14 cellular contexts compared by ENCODE assay signal in the genomic region with DNA sequence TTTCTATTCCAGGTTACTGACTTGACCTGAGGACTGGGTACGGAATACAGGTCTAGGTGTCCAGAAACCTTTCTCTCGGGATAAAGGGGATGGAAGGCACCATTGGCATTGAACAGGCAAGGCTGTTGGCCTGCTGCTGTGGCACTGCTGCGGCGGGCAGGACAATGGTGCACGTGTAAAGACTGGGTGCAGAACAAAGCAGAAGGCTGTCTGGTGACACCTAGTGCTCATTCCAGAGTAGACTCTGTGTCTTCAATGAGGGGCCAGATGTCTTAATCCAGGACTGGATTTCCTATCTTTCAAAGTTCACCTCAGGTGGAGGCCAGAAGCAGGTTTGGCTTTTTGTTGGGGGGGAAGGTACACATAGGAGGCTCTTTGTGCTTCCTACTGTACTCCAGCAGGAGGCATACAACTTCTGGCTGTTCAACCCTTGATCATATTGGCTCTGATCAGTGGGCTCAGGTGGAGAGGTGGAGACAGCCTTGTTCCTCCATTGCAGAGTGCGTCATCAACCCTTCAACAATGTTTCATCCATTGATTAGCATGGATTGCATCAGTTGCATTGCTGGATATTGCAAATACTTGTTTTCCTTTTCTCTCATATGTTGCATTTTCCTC. TPM values are rescaled to one million over a fixed set of nuclear protein-coding genes. Genes with fewer than 3 reads are reported as not detected.
A peak's percentile ranks its signal among the peaks of the same experiment; 100 is the strongest.
DNase-seq lines count a peak whose midpoint lies in the region; ATAC-seq, FAIRE-seq and TF ChIP-seq lines count a peak whose summit lies in the region.
"Not testable (repeated sequence)": the region's sequence is repeated elsewhere in the genome, so short reads cannot be mapped to it uniquely, and the experiment has no call there.
"Had no signal": no experiment of that assay in that cellular context is flagged by ENCODE, and none has a peak within 500 bp of the region (broad histone marks: within the 10 kb centered on the region; RNA-seq: fewer than 3 reads in every experiment).

No MANE protein-coding gene starts in this region.

- H3K36me3 ChIP-seq in DND-41 (ENCODE audit: insufficient read depth, low read length); GM12878 (ENCODE audit: control insufficient read depth in 2 of 2, insufficient read depth in 2 of 2, low read length in 1 of 2); HepG2 (replicated peaks in 1 of 2; ENCODE audit: control insufficient read depth in 1 of 2, insufficient read depth in 2 of 2, low read length in 2 of 2): not testable (repeated sequence)

- H3K27me3 ChIP-seq in DND-41 (ENCODE audit: insufficient read depth, low read length, poor library complexity); GM12878 (replicated peaks in 1 of 2; ENCODE audit: control insufficient read depth in 2 of 2, insufficient read depth in 2 of 2, low read length in 1 of 2); HepG2 (ENCODE audit: control insufficient read depth in 1 of 2, insufficient read depth in 2 of 2, low read length in 2 of 2): not testable (repeated sequence)

- not testable (repeated sequence) for H3K9me3 Mint-ChIP-seq in activated B cell treated with CpG ODN at 0.5 μM for 24 hours; stimulated activated naive CD8-positive, alpha-beta T cell treated with anti-CD3 and anti-CD28 coated beads, Interleukin-15, amount 100 ng/mL, for 72 hours

- DNase-seq in DND-41; GM19239 (ENCODE audit: insufficient read length, low spot score); activated B cell treated with CpG ODN at 0.5 μM for 24 hours; GM12878 (ENCODE audit: low read depth, low spot score); HepG2 (ENCODE audit: low spot score); stimulated activated naive CD8-positive, alpha-beta T cell treated with anti-CD3 and anti-CD28 coated beads, Interleukin-15, amount 100 ng/mL, for 72 hours: not testable (repeated sequence)

- H3K4me1 ChIP-seq in DND-41 (ENCODE audit: insufficient read depth, low read length); GM12878 (ENCODE audit: control insufficient read depth, insufficient read depth, low read length); HepG2 (ENCODE audit: insufficient read depth, low read length): not testable (repeated sequence)

- H3K4me3 ChIP-seq in DND-41 (ENCODE audit: low read depth in 1 of 2, low read length in 2 of 2); GM12878; HepG2 (replicated peaks in 1 of 3; ENCODE audit: insufficient read depth in 1 of 3, low read depth in 2 of 3, low read length in 3 of 3): not testable (repeated sequence)

- not testable (repeated sequence) for TF ChIP-seq POLR2A in GM12878 (IDR thresholded peaks at IDR 0.05; ENCODE audit: low read depth, low read length); HepG2 (IDR thresholded peaks at IDR 0.05; ENCODE audit: insufficient read depth in 1 of 2, low read depth in 2 of 2, low read length in 2 of 2)

- not testable (repeated sequence) for H3K4me1 Mint-ChIP-seq in activated B cell treated with CpG ODN at 0.5 μM for 24 hours; stimulated activated naive CD8-positive, alpha-beta T cell treated with anti-CD3 and anti-CD28 coated beads, Interleukin-15, amount 100 ng/mL, for 72 hours

- RAD21 ChIA-PET in GM12878 (lab: Charles Lee; ENCODE audit: unreplicated experiment): not testable (repeated sequence)

- TF ChIP-seq CTCF in DND-41 (IDR thresholded peaks at IDR 0.05; ENCODE audit: borderline replicate concordance, extremely low read depth, low read length, poor library complexity, severe bottlenecking); activated B cell treated with CpG ODN at 0.5 μM for 24 hours (IDR thresholded peaks at IDR 0.05); GM12878 (IDR thresholded peaks at IDR 0.05 in 2 of 3, conservative IDR thresholded peaks at IDR 0.05 in 1 of 3; ENCODE audit: control insufficient read depth in 2 of 3, extremely low read depth in 1 of 3, insufficient read depth in 1 of 3, low read depth in 3 of 3, low read length in 3 of 3); HepG2 (CRISPR knock-in tag; IDR thresholded peaks at IDR 0.05): not testable (repeated sequence)

- not testable (repeated sequence) for H3K9ac ChIP-seq in DND-41 (ENCODE audit: low read depth, low read length); GM12878 (ENCODE audit: control insufficient read depth, insufficient read depth, low read length); HepG2 (ENCODE audit: insufficient read depth, low read depth, low read length)

- 5% methylated on average over 2 of the region's 6 CpGs for WGBS in GM12878 (ENCODE audit: insufficient coverage, insufficient replicate concordance, low lambda C conversion rate, missing lambda C conversion rate)
- no CpG with 5 or more reads among the region's 6 CpGs for WGBS in HepG2 (ENCODE audit: low lambda C conversion rate)

- not testable (repeated sequence) for H3K27ac Mint-ChIP-seq in activated B cell treated with CpG ODN at 0.5 μM for 24 hours; stimulated activated naive CD8-positive, alpha-beta T cell treated with anti-CD3 and anti-CD28 coated beads, Interleukin-15, amount 100 ng/mL, for 72 hours

- POLR2A ChIA-PET in activated B cell treated with CpG ODN at 0.5 μM for 24 hours (lab: Charles Lee); GM12878 (lab: Charles Lee); HepG2 (lab: Yijun Ruan, JAX): not testable (repeated sequence)

- intact Hi-C loops in activated B cell treated with CpG ODN at 0.5 μM for 24 hours (cut with micrococcal nuclease); GM12878 (cut with micrococcal nuclease; ENCODE audit: unreplicated experiment); HepG2 (cut with micrococcal nuclease; ENCODE audit: unreplicated experiment): not testable (repeated sequence)

- CTCF ChIA-PET in activated B cell treated with CpG ODN at 0.5 μM for 24 hours (lab: Charles Lee); GM12878 (lab: Yijun Ruan, JAX); HepG2 (lab: Yijun Ruan, JAX; ENCODE audit: low intra/inter-chr PET ratio, low total read pairs): not testable (repeated sequence)

- not testable (repeated sequence) for H3K36me3 Mint-ChIP-seq in activated B cell treated with CpG ODN at 0.5 μM for 24 hours (ENCODE audit: low read depth)

- H3K9me3 ChIP-seq in DND-41 (ENCODE audit: insufficient read depth, low read length, severe bottlenecking); GM12878 (replicated peaks; ENCODE audit: control insufficient read depth, insufficient read depth, low read length); HepG2 (ENCODE audit: low read length): not testable (repeated sequence)

- ATAC-seq in DND-41 (ENCODE audit: insufficient read depth, low read depth) (peak; percentile 58; the same call in 2 of the 3 replicates), HG03342 (IDR thresholded peaks at IDR 0.05; ENCODE audit: unreplicated experiment) (peak; percentile 58), activated B cell treated with CpG ODN at 0.5 μM for 24 hours (ENCODE audit: low read depth) (peak; percentile 37), GM12878 (peak; percentile 81), esophagus mucosa (peak; percentile 48), HepG2 (peak; percentile 83)
- peak; percentile 59 for ATAC-seq in stimulated activated naive CD8-positive, alpha-beta T cell treated with anti-CD3 and anti-CD28 coated beads, Interleukin-15, amount 100 ng/mL, for 72 hours

- H4K20me1 ChIP-seq in DND-41 (ENCODE audit: insufficient read depth, low read length); GM12878 (ENCODE audit: control insufficient read depth, insufficient read depth); HepG2 (ENCODE audit: insufficient read depth, low read length): not testable (repeated sequence)

- H3K4me3 Mint-ChIP-seq in activated B cell treated with CpG ODN at 0.5 μM for 24 hours; stimulated activated naive CD8-positive, alpha-beta T cell treated with anti-CD3 and anti-CD28 coated beads, Interleukin-15, amount 100 ng/mL, for 72 hours: not testable (repeated sequence)

- H3K79me2 ChIP-seq in DND-41 (ENCODE audit: insufficient read depth, low read length); GM12878 (ENCODE audit: control insufficient read depth, insufficient read depth, low read length); HepG2 (ENCODE audit: insufficient read depth, low read length): not testable (repeated sequence)

- H3K4me2 ChIP-seq in DND-41 (ENCODE audit: insufficient read depth, low read length); GM12878 (ENCODE audit: control insufficient read depth, insufficient read depth); HepG2 (ENCODE audit: low read depth, low read length): not testable (repeated sequence)

- SMC1A ChIA-PET in GM12878 (lab: Charles Lee; ENCODE audit: uncharacterized antibody, unreplicated experiment): not testable (repeated sequence)

- in situ Hi-C loops in GM12878 (cut with MboI); HepG2 (cut with HindIII; ENCODE audit: extremely low pct_ligation_motif_present, low pct_unique_long_range_greater_than_20kb): not testable (repeated sequence)

- not testable (repeated sequence) for H2AFZ ChIP-seq in DND-41 (ENCODE audit: low read depth, low read length); GM12878 (ENCODE audit: control insufficient read depth, low read depth, low read length); HepG2 (ENCODE audit: low read length)

- not testable (repeated sequence) for TF ChIP-seq RAD21 in GM12878 (IDR thresholded peaks at IDR 0.05; ENCODE audit: insufficient read depth, low read depth, low read length); HepG2 (CRISPR knock-in tag; IDR thresholded peaks at IDR 0.05)

- FAIRE-seq in GM19239 (lab: Jason Lieb, UNC) (peak; percentile 91), GM12878 (lab: Jason Lieb, UNC) (peak; percentile 13), HepG2 (lab: Jason Lieb, UNC) (peak; percentile 92)

- H3K27me3 Mint-ChIP-seq in activated B cell treated with CpG ODN at 0.5 μM for 24 hours; stimulated activated naive CD8-positive, alpha-beta T cell treated with anti-CD3 and anti-CD28 coated beads, Interleukin-15, amount 100 ng/mL, for 72 hours: not testable (repeated sequence)

- TF ChIP-seq EP300 in GM12878 (IDR thresholded peaks at IDR 0.05; ENCODE audit: borderline replicate concordance in 1 of 2, control insufficient read depth in 1 of 2, low read depth in 2 of 2, low read length in 2 of 2); HepG2 (IDR thresholded peaks at IDR 0.05; ENCODE audit: low read depth in 2 of 2, low read length in 2 of 2); HepG2 (CRISPR knock-in tag; IDR thresholded peaks at IDR 0.05; ENCODE audit: borderline replicate concordance): not testable (repeated sequence)

- not testable (repeated sequence) for H3K27ac ChIP-seq in DND-41 (ENCODE audit: low read length); GM12878 (ENCODE audit: control insufficient read depth, insufficient read depth); HepG2 (ENCODE audit: extremely low read length, insufficient read depth, low read length)

- not testable (repeated sequence) for BruUV-seq in GM12878 (replicated peaks; lab: Mats Ljungman, UMichigan); HepG2 (replicated peaks; lab: Mats Ljungman, UMichigan)

RNA-seq across cellular contexts. Expression of gene HSFX1, which starts 27.4 kb away (rescaled TPM):
- total RNA-seq in activated B cell treated with CpG ODN at 0.5 μM for 24 hours: 0.93 and 1.1 TPM in 2 replicates
- 5.7 and 5.8 TPM in 2 replicates for total RNA-seq in GM12878 (2013; cell fraction: nucleolus; rRNA removed)
- total RNA-seq in GM12878 (2014; rRNA removed): 0.16 and 0.34 TPM in 2 replicates
- total RNA-seq in GM12878 (2014; rRNA removed; fragmentation: Illumina TruSeq; extraction: Trizol): 0.09 and 0.14 TPM in 2 replicates
- total RNA-seq in GM12878 (2021): 0.35 and 0.56 TPM in 2 replicates
- polyA plus RNA-seq in GM12878 (2011; ENCODE audit: low read depth): not detected
- polyA plus RNA-seq in GM12878 (2011; rRNA removed): 0.15 and 0.16 TPM in 2 replicates
- 0.07 and 0.12 TPM in 2 replicates for polyA plus RNA-seq in GM12878 (2011; cell fraction: cytosol; rRNA removed)
- polyA plus RNA-seq in GM12878 (2011; cell fraction: nucleus; rRNA removed): 1.7 and 2.1 TPM in 2 replicates
- polyA plus RNA-seq in GM12878 (2012): 0.11 and 0.18 TPM in 2 replicates
- 0.10 TPM in 1 of 2 replicates, not detected in the other for polyA plus RNA-seq in GM12878 (2014; fragmentation: Illumina TruSeq; extraction: Trizol)
- not detected for polyA plus RNA-seq in GM12878 (2014; fragmentation: Nextera tagmentation; extraction: Ambion mirVana)
- polyA plus RNA-seq in GM12878 (2014; rRNA removed): 0.06 and 0.25 TPM in 2 replicates
- polyA plus RNA-seq in GM12878 (2016; fragmentation: Nextera tagmentation; extraction: Ambion mirVana): under 1 TPM in 1 of 2 experiments, not detected in 1; 0.09 TPM
- 0.66 and 1.5 TPM in 2 replicates for polyA minus RNA-seq in GM12878 (2011; rRNA and poly(A)+ RNA removed)
- polyA minus RNA-seq in GM12878 (2011; cell fraction: cytosol; rRNA and poly(A)+ RNA removed): not detected in 2 replicates
- polyA minus RNA-seq in GM12878 (2011; cell fraction: nucleus; rRNA and poly(A)+ RNA removed): 0.38 and 1.2 TPM in 2 replicates
- total RNA-seq in esophagus mucosa: 0.32 TPM
- 0.09 TPM in 1 of 2 replicates, not detected in the other for total RNA-seq in HepG2 (2016; rRNA removed; fragmentation: Illumina TruSeq; extraction: Trizol)
- not detected in 2 replicates for total RNA-seq in HepG2 (2016; cell fraction: cytosol; rRNA removed; fragmentation: Illumina TruSeq; extraction: Trizol; ENCODE audit: low read depth)
- total RNA-seq in HepG2 (2016; cell fraction: insoluble cytoplasmic fraction; rRNA removed; fragmentation: Illumina TruSeq; extraction: Trizol): 0.24 TPM in 1 of 2 replicates, not detected in the other
- total RNA-seq in HepG2 (2016; cell fraction: membrane; rRNA removed; fragmentation: Illumina TruSeq; extraction: Trizol): not detected in 2 replicates
- not detected in 2 replicates for total RNA-seq in HepG2 (2016; cell fraction: nucleus; rRNA removed; fragmentation: Illumina TruSeq; extraction: Trizol)
- 0.08 and 0.12 TPM in 2 replicates for polyA plus RNA-seq in HepG2 (2011; rRNA removed)
- polyA plus RNA-seq in HepG2 (2011; cell fraction: cytosol; rRNA removed): 0.03 TPM in 1 of 2 replicates, not detected in the other
- polyA plus RNA-seq in HepG2 (2011; cell fraction: nucleus; rRNA removed): 0.92 TPM in 2 replicates
- polyA plus RNA-seq in HepG2 (2012): 0.20 and 0.28 TPM in 2 replicates
- not detected in 2 replicates for polyA plus RNA-seq in HepG2 (2016; cell fraction: cytosol; fragmentation: Illumina TruSeq; extraction: Trizol; ENCODE audit: low read depth)
- not detected in 2 replicates for polyA plus RNA-seq in HepG2 (2016; cell fraction: insoluble cytoplasmic fraction; fragmentation: Illumina TruSeq; extraction: Trizol; ENCODE audit: low read depth)
- polyA plus RNA-seq in HepG2 (2016; cell fraction: membrane; fragmentation: Illumina TruSeq; extraction: Trizol; ENCODE audit: low read depth): not detected in 2 replicates
- 0.27 and 0.31 TPM in 2 replicates for polyA plus RNA-seq in HepG2 (2016; cell fraction: nucleus; fragmentation: Illumina TruSeq; extraction: Trizol; ENCODE audit: insufficient read depth, low read depth)
- 0.42 and 0.82 TPM in 2 replicates for polyA minus RNA-seq in HepG2 (2011; rRNA and poly(A)+ RNA removed; ENCODE audit: low replicate concordance)
- not detected in 2 replicates for polyA minus RNA-seq in HepG2 (2011; cell fraction: cytosol; rRNA and poly(A)+ RNA removed)
- 0.87 and 0.90 TPM in 2 replicates for polyA minus RNA-seq in HepG2 (2011; cell fraction: nucleus; rRNA and poly(A)+ RNA removed)

RNA-seq across cellular contexts. Expression of gene MAGEA11, which starts 34.6 kb away (rescaled TPM):
- total RNA-seq in activated B cell treated with CpG ODN at 0.5 μM for 24 hours (not detected in 2 replicates), GM12878 (2014; rRNA removed) (not detected in 2 replicates), GM12878 (2014; rRNA removed; fragmentation: Illumina TruSeq; extraction: Trizol) (not detected in 2 replicates), GM12878 (2021) (not detected in 2 replicates), esophagus mucosa (not detected), HepG2 (2016; rRNA removed; fragmentation: Illumina TruSeq; extraction: Trizol) (not detected in 2 replicates)
- not detected in 2 replicates for total RNA-seq in GM12878 (2013; cell fraction: nucleolus; rRNA removed)
- polyA plus RNA-seq in GM12878 (2011; ENCODE audit: low read depth): not detected
- polyA plus RNA-seq in GM12878 (2011; rRNA removed) (not detected in 2 replicates), GM12878 (2014; fragmentation: Illumina TruSeq; extraction: Trizol) (not detected in 2 replicates), GM12878 (2014; fragmentation: Nextera tagmentation; extraction: Ambion mirVana) (under 1 TPM in 1 of 2 experiments, not detected in 1; 0.07 TPM), GM12878 (2014; rRNA removed) (not detected in 2 replicates), GM12878 (2016; fragmentation: Nextera tagmentation; extraction: Ambion mirVana) (not detected), HepG2 (2011; rRNA removed) (not detected in 2 replicates)
- polyA plus RNA-seq in GM12878 (2011; cell fraction: cytosol; rRNA removed): not detected in 2 replicates
- 0.04 and 0.07 TPM in 2 replicates for polyA plus RNA-seq in GM12878 (2011; cell fraction: nucleus; rRNA removed)
- not detected in 2 replicates for polyA plus RNA-seq in GM12878 (2012)
- polyA minus RNA-seq in GM12878 (2011; rRNA and poly(A)+ RNA removed): 0.29 TPM in 1 of 2 replicates, not detected in the other
- polyA minus RNA-seq in GM12878 (2011; cell fraction: cytosol; rRNA and poly(A)+ RNA removed): not detected in 2 replicates
- not detected in 2 replicates for polyA minus RNA-seq in GM12878 (2011; cell fraction: nucleus; rRNA and poly(A)+ RNA removed)
- not detected in 2 replicates for total RNA-seq in HepG2 (2016; cell fraction: cytosol; rRNA removed; fragmentation: Illumina TruSeq; extraction: Trizol; ENCODE audit: low read depth)
- total RNA-seq in HepG2 (2016; cell fraction: insoluble cytoplasmic fraction; rRNA removed; fragmentation: Illumina TruSeq; extraction: Trizol): not detected in 2 replicates
- not detected in 2 replicates for total RNA-seq in HepG2 (2016; cell fraction: membrane; rRNA removed; fragmentation: Illumina TruSeq; extraction: Trizol)
- total RNA-seq in HepG2 (2016; cell fraction: nucleus; rRNA removed; fragmentation: Illumina TruSeq; extraction: Trizol): not detected in 2 replicates
- polyA plus RNA-seq in HepG2 (2011; cell fraction: cytosol; rRNA removed): not detected in 2 replicates
- polyA plus RNA-seq in HepG2 (2011; cell fraction: nucleus; rRNA removed): not detected in 2 replicates
- polyA plus RNA-seq in HepG2 (2012): not detected in 2 replicates
- not detected in 2 replicates for polyA plus RNA-seq in HepG2 (2016; cell fraction: cytosol; fragmentation: Illumina TruSeq; extraction: Trizol; ENCODE audit: low read depth)
- polyA plus RNA-seq in HepG2 (2016; cell fraction: insoluble cytoplasmic fraction; fragmentation: Illumina TruSeq; extraction: Trizol; ENCODE audit: low read depth): not detected in 2 replicates
- not detected in 2 replicates for polyA plus RNA-seq in HepG2 (2016; cell fraction: membrane; fragmentation: Illumina TruSeq; extraction: Trizol; ENCODE audit: low read depth)
- not detected in 2 replicates for polyA plus RNA-seq in HepG2 (2016; cell fraction: nucleus; fragmentation: Illumina TruSeq; extraction: Trizol; ENCODE audit: insufficient read depth, low read depth)
- not detected in 2 replicates for polyA minus RNA-seq in HepG2 (2011; rRNA and poly(A)+ RNA removed; ENCODE audit: low replicate concordance)
- polyA minus RNA-seq in HepG2 (2011; cell fraction: cytosol; rRNA and poly(A)+ RNA removed): not detected in 2 replicates
- polyA minus RNA-seq in HepG2 (2011; cell fraction: nucleus; rRNA and poly(A)+ RNA removed): not detected in 2 replicates
- total RNA-seq: A172, Right ventricle myocardium superior had no signal

RNA-seq across cellular contexts. Expression of gene MAGEA9, which starts 35.2 kb away (rescaled TPM):
- total RNA-seq in activated B cell treated with CpG ODN at 0.5 μM for 24 hours: not detected in 2 replicates
- not detected in 2 replicates for total RNA-seq in GM12878 (2013; cell fraction: nucleolus; rRNA removed)
- not detected in 2 replicates for total RNA-seq in GM12878 (2014; rRNA removed)
- not detected in 2 replicates for total RNA-seq in GM12878 (2014; rRNA removed; fragmentation: Illumina TruSeq; extraction: Trizol)
- total RNA-seq in GM12878 (2021): not detected in 2 replicates
- not detected for polyA plus RNA-seq in GM12878 (2011; ENCODE audit: low read depth)
- not detected in 2 replicates for polyA plus RNA-seq in GM12878 (2011; rRNA removed)
- polyA plus RNA-seq in GM12878 (2011; cell fraction: cytosol; rRNA removed): not detected in 2 replicates
- not detected in 2 replicates for polyA plus RNA-seq in GM12878 (2011; cell fraction: nucleus; rRNA removed)
- polyA plus RNA-seq in GM12878 (2012): not detected in 2 replicates
- polyA plus RNA-seq in GM12878 (2014; fragmentation: Illumina TruSeq; extraction: Trizol): 0.13 TPM in 1 of 2 replicates, not detected in the other
- polyA plus RNA-seq in GM12878 (2014; fragmentation: Nextera tagmentation; extraction: Ambion mirVana): not detected
- polyA plus RNA-seq in GM12878 (2014; rRNA removed): not detected in 2 replicates
- not detected for polyA plus RNA-seq in GM12878 (2016; fragmentation: Nextera tagmentation; extraction: Ambion mirVana)
- not detected in 2 replicates for polyA minus RNA-seq in GM12878 (2011; rRNA and poly(A)+ RNA removed)
- polyA minus RNA-seq in GM12878 (2011; cell fraction: cytosol; rRNA and poly(A)+ RNA removed): not detected in 2 replicates
- polyA minus RNA-seq in GM12878 (2011; cell fraction: nucleus; rRNA and poly(A)+ RNA removed): not detected in 2 replicates
- total RNA-seq in esophagus mucosa: not detected
- total RNA-seq in HepG2 (2016; rRNA removed; fragmentation: Illumina TruSeq; extraction: Trizol): 0.07 TPM in 1 of 2 replicates, not detected in the other
- total RNA-seq in HepG2 (2016; cell fraction: cytosol; rRNA removed; fragmentation: Illumina TruSeq; extraction: Trizol; ENCODE audit: low read depth): not detected in 2 replicates
- total RNA-seq in HepG2 (2016; cell fraction: insoluble cytoplasmic fraction; rRNA removed; fragmentation: Illumina TruSeq; extraction: Trizol): not detected in 2 replicates
- total RNA-seq in HepG2 (2016; cell fraction: membrane; rRNA removed; fragmentation: Illumina TruSeq; extraction: Trizol): not detected in 2 replicates
- not detected in 2 replicates for total RNA-seq in HepG2 (2016; cell fraction: nucleus; rRNA removed; fragmentation: Illumina TruSeq; extraction: Trizol)
- not detected in 2 replicates for polyA plus RNA-seq in HepG2 (2011; rRNA removed)
- not detected in 2 replicates for polyA plus RNA-seq in HepG2 (2011; cell fraction: cytosol; rRNA removed)
- polyA plus RNA-seq in HepG2 (2011; cell fraction: nucleus; rRNA removed): not detected in 2 replicates
- not detected in 2 replicates for polyA plus RNA-seq in HepG2 (2012)
- polyA plus RNA-seq in HepG2 (2016; cell fraction: cytosol; fragmentation: Illumina TruSeq; extraction: Trizol; ENCODE audit: low read depth): not detected in 2 replicates
- polyA plus RNA-seq in HepG2 (2016; cell fraction: insoluble cytoplasmic fraction; fragmentation: Illumina TruSeq; extraction: Trizol; ENCODE audit: low read depth): not detected in 2 replicates
- not detected in 2 replicates for polyA plus RNA-seq in HepG2 (2016; cell fraction: membrane; fragmentation: Illumina TruSeq; extraction: Trizol; ENCODE audit: low read depth)
- not detected in 2 replicates for polyA plus RNA-seq in HepG2 (2016; cell fraction: nucleus; fragmentation: Illumina TruSeq; extraction: Trizol; ENCODE audit: insufficient read depth, low read depth)
- polyA minus RNA-seq in HepG2 (2011; rRNA and poly(A)+ RNA removed; ENCODE audit: low replicate concordance): not detected in 2 replicates
- not detected in 2 replicates for polyA minus RNA-seq in HepG2 (2011; cell fraction: cytosol; rRNA and poly(A)+ RNA removed)
- not detected in 2 replicates for polyA minus RNA-seq in HepG2 (2011; cell fraction: nucleus; rRNA and poly(A)+ RNA removed)
- total RNA-seq: A172, H7, HFFc6, Right ventricle myocardium superior, RPMI7951, SK-MEL-5 had no signal
